ENCODE assay signal across 27 cellular contexts in genomic region chr15:62564889-62565288, GRCh38.
DNase-seq lines count a peak whose midpoint lies in the region; ATAC-seq lines count a peak whose summit lies in the region.
"Had no signal": no experiment of that assay in that cellular context is flagged by ENCODE, and none has a peak within 500 bp of the region (broad histone marks: within the 10 kb centered on the region; RNA-seq: fewer than 3 reads in every experiment).

No MANE protein-coding gene starts in this region.

- H3K4me1 Mint-ChIP-seq in naive thymus-derived CD8-positive, alpha-beta T cell: peaks cover 0 to 2% (median 0%) of the 10 kb centered on the region in 4 donors
- H3K4me1 Mint-ChIP-seq: activated T-helper 17 cell treated with anti-CD3 and anti-CD28 coated beads, Interleukin-2, amount 50 U/mL, for 72 hours; IgD-negative memory B cell; naive thymus-derived CD4-positive, alpha-beta T cell; stimulated activated effector memory CD8-positive, alpha-beta T cell treated with anti-CD3 and anti-CD28 coated beads, Interleukin-12 subunit alpha, Interleukin-12 subunit beta, amount 100 ng/mL, for 72 hours had no signal

- no peaks in the 10 kb centered on the region for H3K9me3 Mint-ChIP-seq in naive thymus-derived CD8-positive, alpha-beta T cell
- H3K9me3 Mint-ChIP-seq: activated T-helper 17 cell treated with anti-CD3 and anti-CD28 coated beads, Interleukin-2, amount 50 U/mL, for 72 hours; stimulated activated effector memory CD8-positive, alpha-beta T cell treated with anti-CD3 and anti-CD28 coated beads, Interleukin-12 subunit alpha, Interleukin-12 subunit beta, amount 100 ng/mL, for 72 hours had no signal

- H3K4me3 Mint-ChIP-seq in naive thymus-derived CD8-positive, alpha-beta T cell: no peak overlapping the region
- H3K4me3 Mint-ChIP-seq: activated T-helper 17 cell treated with anti-CD3 and anti-CD28 coated beads, Interleukin-2, amount 50 U/mL, for 72 hours; naive thymus-derived CD4-positive, alpha-beta T cell; stimulated activated effector memory CD8-positive, alpha-beta T cell treated with anti-CD3 and anti-CD28 coated beads, Interleukin-12 subunit alpha, Interleukin-12 subunit beta, amount 100 ng/mL, for 72 hours had no signal

- H3K9me3 ChIP-seq in subcutaneous abdominal adipose tissue (ENCODE audit: control insufficient read depth in 5 of 5, low read length in 5 of 5): no peaks in the 10 kb centered on the region
- H3K9me3 ChIP-seq: psoas muscle had no signal

- H3K4me3 ChIP-seq in subcutaneous abdominal adipose tissue (ENCODE audit: low read depth in 1 of 5, low read length in 5 of 5) (no peak overlapping the region), H7 (ENCODE audit: insufficient read depth, low read depth, low read length) (no peak overlapping the region)
- H3K4me3 ChIP-seq: cardiac muscle cell, coronary artery, psoas muscle had no signal

- no peak overlapping the region for H3K27ac Mint-ChIP-seq in naive thymus-derived CD8-positive, alpha-beta T cell
- H3K27ac Mint-ChIP-seq: activated T-helper 17 cell treated with anti-CD3 and anti-CD28 coated beads, Interleukin-2, amount 50 U/mL, for 72 hours; IgD-negative memory B cell; naive thymus-derived CD4-positive, alpha-beta T cell; stimulated activated effector memory CD8-positive, alpha-beta T cell treated with anti-CD3 and anti-CD28 coated beads, Interleukin-12 subunit alpha, Interleukin-12 subunit beta, amount 100 ng/mL, for 72 hours had no signal

- peak overlapping the region; percentile 3 for H3K27ac ChIP-seq in subcutaneous abdominal adipose tissue (ENCODE audit: low read depth, low read length)
- H3K27ac ChIP-seq: cardiac muscle cell, coronary artery, psoas muscle, VCaP had no signal

- POLR2A ChIA-PET in naive thymus-derived CD8-positive, alpha-beta T cell (lab: Charles Lee): no interaction called here

- no peaks in the 10 kb centered on the region for H3K27me3 ChIP-seq in subcutaneous abdominal adipose tissue (ENCODE audit: control insufficient read depth in 5 of 5, insufficient read depth in 4 of 5, low read length in 5 of 5)
- no peaks in the 10 kb centered on the region for H3K27me3 ChIP-seq in H7 (ENCODE audit: control insufficient read depth, insufficient read depth, low read length)
- H3K27me3 ChIP-seq: cardiac muscle cell had no signal

- no peak overlapping the region for H3K9ac ChIP-seq in subcutaneous abdominal adipose tissue (ENCODE audit: low read length in 5 of 5)

- DNase-seq in NCI-H526 (lab: John Stamatoyannopoulos, UW) (peak; percentile 29 to 65), NCI-H526 treated with DMSO at 0.1 percent for 48 hours (lab: John Stamatoyannopoulos, UW) (no peak), NCI-H2171 treated with DMSO at 0.1 percent for 48 hours (lab: John Stamatoyannopoulos, UW) (peak; percentile 59), glomerular visceral epithelial cell (ENCODE audit: extremely low spot score) (peak; percentile 40), H7 (no peak), left ventricle myocardium superior (no peak)
- no peak for DNase-seq in naive thymus-derived CD8-positive, alpha-beta T cell
- DNase-seq: activated CD4-positive, alpha-beta T cell treated with anti-CD3 and anti-CD28 coated beads for 4 hours; activated naive CD4-positive, alpha-beta T cell treated with anti-CD3 and anti-CD28 coated beads, Interleukin-2, amount 50 U/mL, for 16 hours; amygdala; effector memory CD4-positive, alpha-beta T cell; erythroblast; glutamatergic neuron; MV-4-11; naive thymus-derived CD4-positive, alpha-beta T cell; NCI-H510A; psoas muscle; substantia nigra; T-helper 9 cell; trophoblast cell had no signal

- H3K36me3 ChIP-seq in subcutaneous abdominal adipose tissue (ENCODE audit: control insufficient read depth in 5 of 5, insufficient read depth in 5 of 5, low read length in 5 of 5): no peaks in the 10 kb centered on the region
- H3K36me3 ChIP-seq in H7 (replicated peaks; ENCODE audit: control insufficient read depth, insufficient read depth, low read length): no peaks in the 10 kb centered on the region
- H3K36me3 ChIP-seq: cardiac muscle cell had no signal

- intact Hi-C loops in left ventricle myocardium superior (cut with micrococcal nuclease): no loop called here

- no peak for ATAC-seq in naive thymus-derived CD8-positive, alpha-beta T cell
- no peak for ATAC-seq in left ventricle myocardium superior
- ATAC-seq: activated T-helper 17 cell treated with anti-CD3 and anti-CD28 coated beads, Interleukin-2, amount 50 U/mL, for 72 hours; naive thymus-derived CD4-positive, alpha-beta T cell; psoas muscle; stimulated activated effector memory CD8-positive, alpha-beta T cell treated with anti-CD3 and anti-CD28 coated beads, Interleukin-12 subunit alpha, Interleukin-12 subunit beta, amount 100 ng/mL, for 72 hours had no signal

- no peaks in the 10 kb centered on the region for H3K36me3 Mint-ChIP-seq in naive thymus-derived CD8-positive, alpha-beta T cell
- H3K36me3 Mint-ChIP-seq: IgD-negative memory B cell; naive thymus-derived CD4-positive, alpha-beta T cell; stimulated activated effector memory CD8-positive, alpha-beta T cell treated with anti-CD3 and anti-CD28 coated beads, Interleukin-12 subunit alpha, Interleukin-12 subunit beta, amount 100 ng/mL, for 72 hours had no signal

- peaks cover 10 to 21% (median 20%) of the 10 kb centered on the region in 5 donors for H3K27me3 Mint-ChIP-seq in naive thymus-derived CD8-positive, alpha-beta T cell

- peaks cover 2 to 59% (median 54%) of the 10 kb centered on the region in 5 donors for H3K4me1 ChIP-seq in subcutaneous abdominal adipose tissue (ENCODE audit: control insufficient read depth in 5 of 5, insufficient read depth in 5 of 5, low read length in 5 of 5)

Comparison
In these comparisons a context has a peak if more than half of its experiments do, and no peak if none do; other contexts are left out.
1. DNase-seq: peak in NCI-H526 (2 of 2), NCI-H2171 treated with DMSO at 0.1 percent for 48 hours (single experiment) and glomerular visceral epithelial cell (single experiment); none in NCI-H526 treated with DMSO at 0.1 percent for 48 hours (single experiment), naive thymus-derived CD8-positive, alpha-beta T cell (0 of 10), H7 (single experiment) and left ventricle myocardium superior (single experiment).